In the genomic region with DNA sequence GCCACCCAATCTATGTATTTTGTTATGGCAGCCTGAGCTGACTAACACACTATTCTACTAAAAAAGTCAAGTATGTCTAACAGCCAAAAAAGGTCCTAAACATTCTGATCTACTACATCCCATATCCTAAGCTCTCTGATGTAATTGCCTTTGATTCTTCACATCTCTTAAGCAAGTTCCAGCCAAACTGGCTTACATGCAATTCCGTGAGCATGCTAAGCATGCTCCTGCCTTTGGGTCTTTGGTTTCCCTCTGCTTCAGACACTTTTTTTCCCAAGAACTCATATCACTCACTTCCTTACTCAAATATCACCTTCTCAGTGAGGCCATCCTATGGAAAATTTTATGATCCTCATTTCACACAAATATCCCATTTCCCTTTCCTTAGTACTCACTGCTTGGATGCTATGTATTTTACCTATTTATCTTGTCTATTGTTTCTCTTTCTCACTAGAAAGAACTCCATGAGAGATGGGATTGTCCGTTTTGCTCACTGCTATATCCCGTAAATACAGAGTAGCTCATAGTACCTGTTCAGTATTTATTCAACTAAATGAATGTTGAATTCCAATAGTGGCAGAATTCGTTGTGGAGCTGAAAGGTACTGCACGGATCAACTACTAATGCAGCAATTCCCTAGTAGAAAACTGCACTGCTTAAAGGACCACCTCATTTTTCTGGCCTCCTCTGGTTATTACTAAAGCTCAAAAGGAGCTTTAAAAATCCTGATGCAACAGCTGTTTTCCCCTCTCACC, we compare ENCODE assay signal across 8 cellular contexts.
DNase-seq lines count a peak whose midpoint lies in the region; ATAC-seq, FAIRE-seq and TF ChIP-seq lines count a peak whose summit lies in the region.

No MANE protein-coding gene starts in this region.

- H3K36me3 Mint-ChIP-seq in effector memory CD8-positive, alpha-beta T cell (ENCODE audit: insufficient read depth): peaks cover 29% of the 10 kb centered on the region

- H3K4me1 Mint-ChIP-seq in effector memory CD8-positive, alpha-beta T cell (ENCODE audit: low read depth in 2 of 2): peaks cover 30 to 48% of the 10 kb centered on the region in 2 donors

- no peak for ATAC-seq in effector memory CD8-positive, alpha-beta T cell (replicated peaks)
- ATAC-seq in HG03175 (IDR thresholded peaks at IDR 0.05; ENCODE audit: unreplicated experiment): no peak
- no peak for ATAC-seq in HG03342 (IDR thresholded peaks at IDR 0.05; ENCODE audit: unreplicated experiment)

- no peaks in the 10 kb centered on the region for H3K27me3 Mint-ChIP-seq in effector memory CD8-positive, alpha-beta T cell

- H3K9me3 Mint-ChIP-seq in effector memory CD8-positive, alpha-beta T cell: no peaks in the 10 kb centered on the region

- H3K4me3 ChIP-seq in retinal pigment epithelial cell (ENCODE audit: low read length): peak overlapping the region; percentile 83

- peak overlapping the region; percentile 82 to 85 for H3K4me3 Mint-ChIP-seq in effector memory CD8-positive, alpha-beta T cell

- peak; percentile 17 for TF ChIP-seq CTCF in retinal pigment epithelial cell (conservative IDR thresholded peaks at IDR 0.05; ENCODE audit: low read depth, low read length)

- DNase-seq in NCI-H82 treated with DMSO at 0.1 percent for 48 hours (lab: John Stamatoyannopoulos, UW; ENCODE audit: unreplicated experiment) (peak; percentile 12), retinal pigment epithelial cell (ENCODE audit: low read depth) (no peak), hippocampal formation (lab: John Stamatoyannopoulos, UW) (no peak), amygdala (lab: John Stamatoyannopoulos, UW) (no peak)
- no peak for DNase-seq in effector memory CD8-positive, alpha-beta T cell

- FAIRE-seq in G401.6 (lab: Jason Lieb, UNC): peak; percentile 66

- peak overlapping the region; percentile 93 to 97 for H3K27ac Mint-ChIP-seq in effector memory CD8-positive, alpha-beta T cell
